Comparison of ENCODE assay signal across 8 cellular contexts in genomic region chr1:167936930-167937708, GRCh38. TPM values are rescaled to one million over a fixed set of nuclear protein-coding genes. Genes with fewer than 3 reads are reported as not detected.
DNase-seq lines count a peak whose midpoint lies in the region.

Gene MPC2, minus strand, starts transcription at chr1:167937072. Its CDS starts 1,231 bp downstream, at chr1:167935841.

- H3K4me1 ChIP-seq in mononuclear cell (ENCODE audit: insufficient read depth, low read length) = peaks cover 21% of the 10 kb centered on the region

- no peaks in the 10 kb centered on the region for H3K27me3 ChIP-seq in mononuclear cell (ENCODE audit: insufficient read depth, low read length)

- DNase-seq in AG20443 (ENCODE audit: low spot score) = peak; percentile 71
- peak; percentile 14 for DNase-seq in GM19240 (ENCODE audit: insufficient read length, low spot score)
- DNase-seq in HK-2 (ENCODE audit: unreplicated experiment) = peak; percentile 63
- peak; percentile 38 for DNase-seq in NOMO-1 treated with DMSO at 0.1 percent for 48 hours (lab: John Stamatoyannopoulos, UW; ENCODE audit: unreplicated experiment)
- peak; percentile 74 for DNase-seq in activated CD8-positive, alpha-beta memory T cell treated with anti-CD3 and anti-CD28 coated beads, Interleukin-2, amount 50 U/mL, for 4 hours
- DNase-seq in epidermal melanocyte (ENCODE audit: insufficient read length, low spot score) = peak; percentile 34
- DNase-seq in stimulated activated CD8-positive, alpha-beta memory T cell treated with anti-CD3 and anti-CD28 coated beads, Interleukin-2, amount 100 ng/mL, for 48 hours (ENCODE audit: low read depth in 2 of 2) = peak; percentile 55 to 56

- peak within 1 kb of the TSS; percentile 81 for H3K4me3 ChIP-seq in mononuclear cell (ENCODE audit: low read length)

- no peaks in the 10 kb centered on the region for H3K9me3 ChIP-seq in mononuclear cell (ENCODE audit: low read depth, low read length)

RNA-seq across cellular contexts. Expression of gene MPC2, which starts in this region (rescaled TPM):
- total RNA-seq in mononuclear cell = 17.1 TPM

Comparison
In these comparisons a context has a peak if more than half of its experiments do, and no peak if none do; other contexts are left out.
1. Peak in every context shown above with its lines: DNase-seq and H3K4me3 ChIP-seq.
2. DNase-seq: peak in every context shown above with its lines; median percentile 74 in activated CD8-positive, alpha-beta memory T cell treated with anti-CD3 and anti-CD28 coated beads, Interleukin-2, amount 50 U/mL, for 4 hours; 71 in AG20443; 63 in HK-2; 56 in stimulated activated CD8-positive, alpha-beta memory T cell treated with anti-CD3 and anti-CD28 coated beads, Interleukin-2, amount 100 ng/mL, for 48 hours; 38 in NOMO-1 treated with DMSO at 0.1 percent for 48 hours; 34 in epidermal melanocyte; 14 in GM19240.